Comparison of ENCODE assay signal across 1 cellular context in the genomic region with DNA sequence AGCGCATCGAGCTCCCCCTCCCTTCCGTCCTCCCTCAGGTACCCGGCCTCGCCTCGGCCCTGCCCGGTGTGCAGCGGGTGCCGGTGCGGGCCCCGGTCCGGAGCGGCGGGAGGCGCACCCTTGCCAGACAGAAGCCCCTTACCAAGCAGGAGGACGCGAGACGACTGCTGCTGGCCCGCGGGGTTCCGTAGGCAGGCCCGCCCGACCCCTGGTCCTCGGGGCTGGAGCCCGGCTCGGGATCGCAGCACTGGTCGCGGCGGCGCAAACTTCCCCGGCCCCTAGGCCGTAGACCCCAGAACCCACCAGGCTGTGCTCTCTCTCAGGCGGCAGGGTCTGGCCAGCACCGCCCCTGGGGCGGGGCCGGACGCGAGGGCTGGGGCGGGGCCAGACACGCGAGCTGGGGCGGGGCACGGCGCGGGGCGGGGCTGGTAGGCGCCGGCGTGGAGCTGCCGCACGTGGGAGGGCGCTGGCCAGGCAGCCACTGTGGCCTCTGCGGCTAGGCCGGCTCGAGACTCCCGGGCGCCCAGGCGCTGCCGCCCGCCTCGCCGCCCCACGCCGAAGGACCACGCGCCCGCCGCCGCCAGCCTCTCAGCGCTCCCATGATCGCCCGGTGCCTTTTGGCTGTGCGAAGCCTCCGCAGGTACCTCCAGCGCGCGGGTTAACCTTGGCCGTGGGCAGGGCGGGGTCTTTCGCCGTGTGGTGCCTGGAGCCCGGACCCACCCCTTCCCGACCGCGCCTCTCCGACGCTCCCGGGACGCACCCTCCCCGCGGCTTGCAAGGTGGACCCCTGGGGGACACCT.
TF ChIP-seq lines count a peak whose summit lies in the region.

Gene NLN, plus strand, starts transcription at position 431 of the 800 bp plus-strand sequence. Its CDS starts 169 bp downstream, at position 600.
Gene SGTB, minus strand, starts transcription at position 335 of the 800 bp plus-strand sequence. CDS start 1,302 bp downstream, outside the sequence.

TF ChIP-seq in HepG2, 621 proteins besides CTCF, POLR2A, EP300 and RAD21 (continued from another document and continues in another):
- TF ChIP-seq SRSF9 (IDR thresholded peaks at IDR 0.05; ENCODE audit: borderline replicate concordance, insufficient read depth, low read depth, low read length, poor library complexity, severe bottlenecking) (no peak), REPIN1 (CRISPR knock-in tag; IDR thresholded peaks at IDR 0.05; ENCODE audit: borderline replicate concordance, low read depth) (peak; percentile 41; the same call in 1 of the 2 replicates), ZNF773 (CRISPR knock-in tag; IDR thresholded peaks at IDR 0.05; ENCODE audit: borderline replicate concordance) (no peak), ZNF724P (CRISPR knock-in tag; IDR thresholded peaks at IDR 0.05; ENCODE audit: borderline replicate concordance) (peak; percentile 42; the same call in 1 of the 2 replicates), ZNF224 (CRISPR knock-in tag; IDR thresholded peaks at IDR 0.05) (peak; percentile 63; the same call in 1 of the 2 replicates), ZNF558 (CRISPR knock-in tag; IDR thresholded peaks at IDR 0.05; ENCODE audit: borderline replicate concordance) (peak; percentile 83; the same call in 1 of the 2 replicates), MAF1 (CRISPR knock-in tag; IDR thresholded peaks at IDR 0.05; ENCODE audit: borderline replicate concordance) (no peak), ZNF12 (CRISPR knock-in tag; IDR thresholded peaks at IDR 0.05) (no peak), ZFX (CRISPR knock-in tag; IDR thresholded peaks at IDR 0.05; ENCODE audit: low read depth) (peak; percentile 96), SATB2 (CRISPR knock-in tag; IDR thresholded peaks at IDR 0.05) (0 out of 2 replicates have a peak, but pooled peaks have one; percentile 69), MLX (CRISPR knock-in tag; IDR thresholded peaks at IDR 0.05) (no peak), MYC (CRISPR knock-in tag; IDR thresholded peaks at IDR 0.05; ENCODE audit: borderline replicate concordance) (peak; percentile 80), NR2C2 (CRISPR knock-in tag; IDR thresholded peaks at IDR 0.05; ENCODE audit: borderline replicate concordance) (no peak), CEBPG (CRISPR knock-in tag; IDR thresholded peaks at IDR 0.05) (no peak), SP140L (CRISPR knock-in tag; IDR thresholded peaks at IDR 0.05; ENCODE audit: borderline replicate concordance) (no peak), TAF15 (IDR thresholded peaks at IDR 0.05; ENCODE audit: low read depth, low read length, poor library complexity, severe bottlenecking) (no peak), GABPB1 (CRISPR knock-in tag; IDR thresholded peaks at IDR 0.05) (peak; percentile 69; the same call in 1 of the 2 replicates), POLR2G (IDR thresholded peaks at IDR 0.05; ENCODE audit: low read depth, low read length) (peak; percentile 59), ZNF646 (CRISPR knock-in tag; IDR thresholded peaks at IDR 0.05) (no peak), ZNF468 (CRISPR knock-in tag; IDR thresholded peaks at IDR 0.05) (0 out of 2 replicates have a peak, but pooled peaks have one; percentile 34), ZSCAN31 (CRISPR knock-in tag; IDR thresholded peaks at IDR 0.05; ENCODE audit: low read depth) (0 out of 2 replicates have a peak, but pooled peaks have one; percentile 31), SRSF4 (IDR thresholded peaks at IDR 0.05; ENCODE audit: low read depth, low read length, poor library complexity, severe bottlenecking) (no peak), CENPBD1 (CRISPR knock-in tag; IDR thresholded peaks at IDR 0.05; ENCODE audit: borderline replicate concordance, low read depth) (no peak), ZNF746 (CRISPR knock-in tag; IDR thresholded peaks at IDR 0.05) (no peak)
- TF ChIP-seq, protein P1, sequence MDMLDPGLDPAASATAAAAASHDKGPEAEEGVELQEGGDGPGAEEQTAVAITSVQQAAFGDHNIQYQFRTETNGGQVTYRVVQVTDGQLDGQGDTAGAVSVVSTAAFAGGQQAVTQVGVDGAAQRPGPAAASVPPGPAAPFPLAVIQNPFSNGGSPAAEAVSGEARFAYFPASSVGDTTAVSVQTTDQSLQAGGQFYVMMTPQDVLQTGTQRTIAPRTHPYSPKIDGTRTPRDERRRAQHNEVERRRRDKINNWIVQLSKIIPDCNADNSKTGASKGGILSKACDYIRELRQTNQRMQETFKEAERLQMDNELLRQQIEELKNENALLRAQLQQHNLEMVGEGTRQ (IDR thresholded peaks at IDR 0.05; ENCODE audit: low read depth, low read length), result no peak
- TF ChIP-seq, protein P1 (CRISPR knock-in tag; IDR thresholded peaks at IDR 0.05; ENCODE audit: borderline replicate concordance), result no peak
- TF ChIP-seq, protein P2, sequence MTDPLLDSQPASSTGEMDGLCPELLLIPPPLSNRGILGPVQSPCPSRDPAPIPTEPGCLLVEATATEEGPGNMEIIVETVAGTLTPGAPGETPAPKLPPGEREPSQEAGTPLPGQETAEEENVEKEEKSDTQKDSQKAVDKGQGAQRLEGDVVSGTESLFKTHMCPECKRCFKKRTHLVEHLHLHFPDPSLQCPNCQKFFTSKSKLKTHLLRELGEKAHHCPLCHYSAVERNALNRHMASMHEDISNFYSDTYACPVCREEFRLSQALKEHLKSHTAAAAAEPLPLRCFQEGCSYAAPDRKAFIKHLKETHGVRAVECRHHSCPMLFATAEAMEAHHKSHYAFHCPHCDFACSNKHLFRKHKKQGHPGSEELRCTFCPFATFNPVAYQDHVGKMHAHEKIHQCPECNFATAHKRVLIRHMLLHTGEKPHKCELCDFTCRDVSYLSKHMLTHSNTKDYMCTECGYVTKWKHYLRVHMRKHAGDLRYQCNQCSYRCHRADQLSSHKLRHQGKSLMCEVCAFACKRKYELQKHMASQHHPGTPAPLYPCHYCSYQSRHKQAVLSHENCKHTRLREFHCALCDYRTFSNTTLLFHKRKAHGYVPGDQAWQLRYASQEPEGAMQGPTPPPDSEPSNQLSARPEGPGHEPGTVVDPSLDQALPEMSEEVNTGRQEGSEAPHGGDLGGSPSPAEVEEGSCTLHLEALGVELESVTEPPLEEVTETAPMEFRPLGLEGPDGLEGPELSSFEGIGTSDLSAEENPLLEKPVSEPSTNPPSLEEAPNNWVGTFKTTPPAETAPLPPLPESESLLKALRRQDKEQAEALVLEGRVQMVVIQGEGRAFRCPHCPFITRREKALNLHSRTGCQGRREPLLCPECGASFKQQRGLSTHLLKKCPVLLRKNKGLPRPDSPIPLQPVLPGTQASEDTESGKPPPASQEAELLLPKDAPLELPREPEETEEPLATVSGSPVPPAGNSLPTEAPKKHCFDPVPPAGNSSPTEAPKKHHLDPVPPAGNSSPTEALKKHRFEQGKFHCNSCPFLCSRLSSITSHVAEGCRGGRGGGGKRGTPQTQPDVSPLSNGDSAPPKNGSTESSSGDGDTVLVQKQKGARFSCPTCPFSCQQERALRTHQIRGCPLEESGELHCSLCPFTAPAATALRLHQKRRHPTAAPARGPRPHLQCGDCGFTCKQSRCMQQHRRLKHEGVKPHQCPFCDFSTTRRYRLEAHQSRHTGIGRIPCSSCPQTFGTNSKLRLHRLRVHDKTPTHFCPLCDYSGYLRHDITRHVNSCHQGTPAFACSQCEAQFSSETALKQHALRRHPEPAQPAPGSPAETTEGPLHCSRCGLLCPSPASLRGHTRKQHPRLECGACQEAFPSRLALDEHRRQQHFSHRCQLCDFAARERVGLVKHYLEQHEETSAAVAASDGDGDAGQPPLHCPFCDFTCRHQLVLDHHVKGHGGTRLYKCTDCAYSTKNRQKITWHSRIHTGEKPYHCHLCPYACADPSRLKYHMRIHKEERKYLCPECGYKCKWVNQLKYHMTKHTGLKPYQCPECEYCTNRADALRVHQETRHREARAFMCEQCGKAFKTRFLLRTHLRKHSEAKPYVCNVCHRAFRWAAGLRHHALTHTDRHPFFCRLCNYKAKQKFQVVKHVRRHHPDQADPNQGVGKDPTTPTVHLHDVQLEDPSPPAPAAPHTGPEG (CRISPR knock-in tag; IDR thresholded peaks at IDR 0.05), result 0 out of 2 replicates have a peak, but pooled peaks have one; percentile 66
